In the genomic region with DNA sequence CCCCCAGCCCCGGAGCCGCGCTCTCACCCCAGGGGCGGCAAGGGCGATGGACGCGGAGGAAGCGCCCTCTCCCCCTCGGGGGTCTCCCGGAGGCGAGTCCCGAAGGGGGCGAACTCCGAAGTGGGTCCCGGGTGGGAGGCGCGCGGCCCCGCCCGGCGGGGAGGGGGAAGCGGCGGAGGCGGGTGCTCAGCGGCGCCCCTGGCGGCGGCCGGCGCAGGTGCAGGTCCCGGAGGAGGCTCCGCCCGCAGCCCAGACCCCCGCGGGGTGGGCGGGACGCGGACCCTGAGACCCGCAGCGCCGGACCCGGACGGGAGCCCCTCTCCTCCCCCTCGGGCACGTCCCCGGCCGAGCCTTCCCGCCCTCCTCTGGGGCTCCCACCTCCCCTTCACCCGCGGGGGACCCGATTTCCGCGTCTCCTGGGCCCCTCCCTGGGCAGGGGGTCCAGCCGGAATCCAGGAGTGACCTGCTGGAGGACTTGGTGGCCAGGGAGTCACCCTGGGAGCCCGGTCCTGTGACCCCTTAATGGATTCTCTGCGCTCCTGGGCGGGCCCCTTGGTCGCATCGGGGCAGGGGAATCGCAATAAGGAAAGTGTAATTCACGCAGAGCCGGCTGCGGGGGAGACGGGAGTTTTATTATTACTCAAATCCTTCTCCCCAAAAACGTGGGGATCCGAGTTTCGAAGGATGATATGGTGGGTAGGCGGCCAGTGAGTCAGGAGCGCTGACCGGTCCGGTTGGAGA, we compare ENCODE assay signal across 9 cellular contexts. TPM values are rescaled to one million over a fixed set of nuclear protein-coding genes. Genes with fewer than 3 reads are reported as not detected.
A peak's percentile ranks its signal among the peaks of the same experiment; 100 is the strongest.
DNase-seq lines count a peak whose midpoint lies in the region; ATAC-seq, FAIRE-seq and TF ChIP-seq lines count a peak whose summit lies in the region.
"Not testable (repeated sequence)": the region's sequence is repeated elsewhere in the genome, so short reads cannot be mapped to it uniquely, and the experiment has no call there.
"Had no signal": no experiment of that assay in that cellular context is flagged by ENCODE, and none has a peak within 500 bp of the region (broad histone marks: within the 10 kb centered on the region; RNA-seq: fewer than 3 reads in every experiment).

No MANE protein-coding gene starts in this region.

- H3K27me3 Mint-ChIP-seq in CD8-positive, alpha-beta memory T cell; activated T-helper 17 cell treated with anti-CD3 and anti-CD28 coated beads, Interleukin-2, amount 50 U/mL, for 72 hours: not testable (repeated sequence)

- CTCF ChIA-PET in CD8-positive, alpha-beta memory T cell (lab: Charles Lee) = interaction anchor here (0.8 to 1.7 kb wide), 3 partner anchors 30 to 60 kb away, joined by 3 to 6 read pairs (median 3); no protein-coding TSS in a partner anchor

- H3K79me2 ChIP-seq in keratinocyte (ENCODE audit: control insufficient read depth, insufficient read depth, low read length) = peaks cover 14% of the 10 kb centered on the region

- ATAC-seq in HG02588 (IDR thresholded peaks at IDR 0.05; ENCODE audit: unreplicated experiment) (peak; percentile 35), omental fat pad (ENCODE audit: low FRiP score) (peak; percentile 50), thoracic aorta (ENCODE audit: insufficient number of reproducible peaks, low FRiP score, low read depth) (peak; percentile 30)
- peak; percentile 28 for ATAC-seq in activated T-helper 17 cell treated with anti-CD3 and anti-CD28 coated beads, Interleukin-2, amount 50 U/mL, for 72 hours (replicated peaks)

- H3K36me3 Mint-ChIP-seq in CD8-positive, alpha-beta memory T cell = peaks cover 2 to 27% (median 5%) of the 10 kb centered on the region in 3 donors
- peaks cover 52% of the 10 kb centered on the region for H3K36me3 Mint-ChIP-seq in activated T-helper 17 cell treated with anti-CD3 and anti-CD28 coated beads, Interleukin-2, amount 50 U/mL, for 72 hours (ENCODE audit: low read depth)

- not testable (repeated sequence) for FAIRE-seq in keratinocyte (lab: Jason Lieb, UNC)

- peak overlapping the region; percentile 26 for H3K27ac ChIP-seq in CD8-positive, alpha-beta memory T cell (ENCODE audit: low read depth, low read length)
- H3K27ac ChIP-seq in effector memory CD4-positive, alpha-beta T cell (ENCODE audit: insufficient read depth, low read length, poor library complexity, severe bottlenecking) = peak overlapping the region; percentile 77
- not testable (repeated sequence) for H3K27ac ChIP-seq in keratinocyte (ENCODE audit: control insufficient read depth, insufficient read depth, low read length)
- peak overlapping the region in 1 of 2 donors; percentile 18 for H3K27ac ChIP-seq in thoracic aorta

- H3K9me1 ChIP-seq in keratinocyte (ENCODE audit: control insufficient read depth, extremely low read depth, insufficient read depth, low read length) = not testable (repeated sequence)

- H3K4me3 Mint-ChIP-seq in CD8-positive, alpha-beta memory T cell = peak overlapping the region; percentile 94 to 98 (median 96)
- H3K4me3 Mint-ChIP-seq in activated T-helper 17 cell treated with anti-CD3 and anti-CD28 coated beads, Interleukin-2, amount 50 U/mL, for 72 hours = peak overlapping the region; percentile 91

- peaks cover 48% of the 10 kb centered on the region for H3K4me1 ChIP-seq in CD8-positive, alpha-beta memory T cell (ENCODE audit: insufficient read depth, low read length)
- H3K4me1 ChIP-seq in NT2/D1 (ENCODE audit: insufficient read depth, insufficient read length) (peaks cover 29% of the 10 kb centered on the region), keratinocyte (ENCODE audit: control insufficient read depth, extremely low read depth, insufficient read depth, low read length) (peaks cover 43% of the 10 kb centered on the region), thoracic aorta (ENCODE audit: control insufficient read depth in 1 of 2, low read depth in 2 of 2) (peaks cover 15 to 46% of the 10 kb centered on the region in 2 donors)
- H3K4me1 ChIP-seq in effector memory CD4-positive, alpha-beta T cell (ENCODE audit: control insufficient read depth, insufficient read depth, low read length, poor library complexity, severe bottlenecking) = peaks cover 39% of the 10 kb centered on the region

- DNase-seq in CD8-positive, alpha-beta memory T cell; NT2/D1 (ENCODE audit: low read depth, low spot score); effector memory CD4-positive, alpha-beta T cell; keratinocyte (ENCODE audit: low read depth, low spot score); omental fat pad (ENCODE audit: low spot score); thoracic aorta (ENCODE audit: low spot score): not testable (repeated sequence)

- not testable (repeated sequence) for H4K20me1 ChIP-seq in keratinocyte (ENCODE audit: control insufficient read depth, extremely low read depth, insufficient read depth, low read length)

- H3K4me3 ChIP-seq in CD8-positive, alpha-beta memory T cell (ENCODE audit: low read length) = peak overlapping the region; percentile 98
- H3K4me3 ChIP-seq in NT2/D1 (ENCODE audit: insufficient read length, low read depth) (peak overlapping the region; percentile 30), thoracic aorta (peak overlapping the region; percentile 66)
- H3K4me3 ChIP-seq in effector memory CD4-positive, alpha-beta T cell (ENCODE audit: insufficient read depth, low read depth, low read length, poor library complexity, severe bottlenecking) = peak overlapping the region; percentile 87
- H3K4me3 ChIP-seq in keratinocyte (ENCODE audit: control insufficient read depth in 2 of 3, extremely low read depth in 1 of 3, insufficient read depth in 2 of 3, low read depth in 1 of 3, low read length in 3 of 3) = not testable (repeated sequence)

- H3K9ac ChIP-seq in NT2/D1 (ENCODE audit: insufficient read length, low read depth) = peak overlapping the region; percentile 70
- H3K9ac ChIP-seq in keratinocyte (ENCODE audit: control insufficient read depth, extremely low read depth, insufficient read depth, low read length) = not testable (repeated sequence)

- H3K27ac Mint-ChIP-seq in CD8-positive, alpha-beta memory T cell = peak overlapping the region; percentile 94 to 100 (median 97)
- H3K27ac Mint-ChIP-seq in activated T-helper 17 cell treated with anti-CD3 and anti-CD28 coated beads, Interleukin-2, amount 50 U/mL, for 72 hours = peak overlapping the region; percentile 89

- H3K9me3 Mint-ChIP-seq in CD8-positive, alpha-beta memory T cell; activated T-helper 17 cell treated with anti-CD3 and anti-CD28 coated beads, Interleukin-2, amount 50 U/mL, for 72 hours: not testable (repeated sequence)

- not testable (repeated sequence) for H2AFZ ChIP-seq in keratinocyte (ENCODE audit: control insufficient read depth, low read length)

- H3K36me3 ChIP-seq in CD8-positive, alpha-beta memory T cell (ENCODE audit: insufficient read depth, low read length); NT2/D1 (ENCODE audit: insufficient read depth, insufficient read length, low read length); effector memory CD4-positive, alpha-beta T cell (ENCODE audit: control insufficient read depth, insufficient read depth, low read length); keratinocyte (ENCODE audit: control insufficient read depth in 2 of 2, extremely low read depth in 1 of 2, insufficient read depth in 2 of 2, low read length in 2 of 2); thoracic aorta: not testable (repeated sequence)

- dilution Hi-C loops in keratinocyte (cut with MboI; ENCODE audit: extremely low pct_ligation_motif_present, low sequenced_read_pairs) = not testable (repeated sequence)

- not testable (repeated sequence) for H3K27me3 ChIP-seq in CD8-positive, alpha-beta memory T cell (ENCODE audit: insufficient read depth, low read length, poor library complexity, severe bottlenecking); NT2/D1 (ENCODE audit: insufficient read depth, insufficient read length); effector memory CD4-positive, alpha-beta T cell (replicated peaks; ENCODE audit: control insufficient read depth, insufficient read depth, low read length, poor library complexity, severe bottlenecking); thoracic aorta (replicated peaks; ENCODE audit: insufficient read depth)
- peaks cover 15% of the 10 kb centered on the region for H3K27me3 ChIP-seq in keratinocyte (ENCODE audit: control insufficient read depth, extremely low read depth, insufficient read depth, low read length)

- H3K4me2 ChIP-seq in keratinocyte (ENCODE audit: control insufficient read depth, extremely low read depth, insufficient read depth, low read depth, low read length) = peak overlapping the region; percentile 32

- peaks cover 52 to 63% (median 53%) of the 10 kb centered on the region in 3 donors for H3K4me1 Mint-ChIP-seq in CD8-positive, alpha-beta memory T cell
- H3K4me1 Mint-ChIP-seq in activated T-helper 17 cell treated with anti-CD3 and anti-CD28 coated beads, Interleukin-2, amount 50 U/mL, for 72 hours = peaks cover 24% of the 10 kb centered on the region

- H3K9me3 ChIP-seq in CD8-positive, alpha-beta memory T cell (ENCODE audit: low read length); NT2/D1 (ENCODE audit: insufficient read depth, low read length); effector memory CD4-positive, alpha-beta T cell (ENCODE audit: control insufficient read depth, low read length); keratinocyte (ENCODE audit: control insufficient read depth, low read depth, low read length); thoracic aorta: not testable (repeated sequence)

- TF ChIP-seq CTCF in keratinocyte (optimal IDR thresholded peaks at IDR 0.05 in 1 of 3, IDR thresholded peaks at IDR 0.05 in 1 of 3, conservative IDR thresholded peaks at IDR 0.05 in 1 of 3; ENCODE audit: extremely low read depth in 1 of 3, insufficient read depth in 2 of 3, low read length in 3 of 3); omental fat pad (IDR thresholded peaks at IDR 0.05); thoracic aorta (IDR thresholded peaks at IDR 0.05): not testable (repeated sequence)

- POLR2A ChIA-PET in CD8-positive, alpha-beta memory T cell (lab: Charles Lee) = interaction anchor here (1.5 to 1.8 kb wide), 3 partner anchors 23 to 96 kb away, joined by 3 to 7 read pairs (median 6); a partner anchor contains a TSS

RNA-seq across cellular contexts. Expression of a gene that starts 2.7 kb away (rescaled TPM):
- total RNA-seq in CD8-positive, alpha-beta memory T cell = 10 to 100 TPM; 70.7 to 75.9 TPM
- polyA plus RNA-seq in CD8-positive, alpha-beta memory T cell = 2,153 TPM
- 10 to 100 TPM; 95.7 to 97.1 TPM for total RNA-seq in activated T-helper 17 cell treated with anti-CD3 and anti-CD28 coated beads, Interleukin-2, amount 50 U/mL, for 72 hours
- 333 to 549 TPM (median 333 TPM) in 3 replicates for polyA plus RNA-seq in keratinocyte
- 6.0 TPM for polyA plus RNA-seq in keratinocyte (2011; ENCODE audit: low read depth)
- polyA plus RNA-seq in keratinocyte (2011; cell fraction: cytosol; rRNA removed) = 283 and 377 TPM in 2 replicates
- 235 and 342 TPM in 2 replicates for polyA plus RNA-seq in keratinocyte (2011; cell fraction: nucleus; rRNA removed)
- polyA plus RNA-seq in keratinocyte (2012; ENCODE audit: low replicate concordance) = 25.1 and 252 TPM in 2 replicates
- polyA minus RNA-seq in keratinocyte = 312 to 864 TPM (median 567 TPM) in 3 replicates
- polyA minus RNA-seq in keratinocyte (2011; cell fraction: cytosol; rRNA and poly(A)+ RNA removed) = 260 TPM
- polyA minus RNA-seq in keratinocyte (2011; cell fraction: nucleus; rRNA and poly(A)+ RNA removed) = 81.1 and 91.2 TPM in 2 replicates
- total RNA-seq in omental fat pad = 100 to 1,000 TPM; 224 to 389 (median 247) TPM
- total RNA-seq in thoracic aorta = 100 to 1,000 TPM; 182 to 220 TPM

RNA-seq across cellular contexts. Expression of a gene that starts 3.6 kb away (rescaled TPM):
- total RNA-seq in CD8-positive, alpha-beta memory T cell = 100 to 1,000 TPM; 132 to 142 TPM
- polyA plus RNA-seq in CD8-positive, alpha-beta memory T cell = 3,074 TPM
- total RNA-seq in activated T-helper 17 cell treated with anti-CD3 and anti-CD28 coated beads, Interleukin-2, amount 50 U/mL, for 72 hours = 100 to 1,000 TPM; 187 to 261 TPM
- polyA plus RNA-seq in keratinocyte = 26.9 to 83.0 TPM (median 72.3 TPM) in 3 replicates
- polyA plus RNA-seq in keratinocyte (2011; ENCODE audit: low read depth) = 6.3 TPM
- polyA plus RNA-seq in keratinocyte (2011; cell fraction: cytosol; rRNA removed) = 64.8 and 210 TPM in 2 replicates
- 42.2 and 109 TPM in 2 replicates for polyA plus RNA-seq in keratinocyte (2011; cell fraction: nucleus; rRNA removed)
- polyA plus RNA-seq in keratinocyte (2012; ENCODE audit: low replicate concordance) = 53.9 and 150 TPM in 2 replicates
- 20.9 to 46.0 TPM (median 41.8 TPM) in 3 replicates for polyA minus RNA-seq in keratinocyte
- polyA minus RNA-seq in keratinocyte (2011; cell fraction: cytosol; rRNA and poly(A)+ RNA removed) = 88.1 TPM
- polyA minus RNA-seq in keratinocyte (2011; cell fraction: nucleus; rRNA and poly(A)+ RNA removed) = 4.3 and 4.6 TPM in 2 replicates
- total RNA-seq in omental fat pad (100 to 1,000 TPM; 266 to 442 (median 382) TPM), thoracic aorta (100 to 1,000 TPM; 275 to 477 TPM)

RNA-seq across cellular contexts. Expression of a gene that starts 9.5 kb away (rescaled TPM):
- total RNA-seq in CD8-positive, alpha-beta memory T cell = 10 to 100 TPM; 20.6 to 21.0 TPM
- 12.0 TPM for polyA plus RNA-seq in CD8-positive, alpha-beta memory T cell
- total RNA-seq in activated T-helper 17 cell treated with anti-CD3 and anti-CD28 coated beads, Interleukin-2, amount 50 U/mL, for 72 hours = 10 to 100 TPM in 1 of 2 donors, 1 to 10 TPM in 1; 2.7 to 26.0 TPM
- 295 to 696 TPM (median 435 TPM) in 3 replicates for polyA plus RNA-seq in keratinocyte
- 37.7 TPM for polyA plus RNA-seq in keratinocyte (2011; ENCODE audit: low read depth)
- polyA plus RNA-seq in keratinocyte (2011; cell fraction: cytosol; rRNA removed) = 709 and 1,249 TPM in 2 replicates
- 298 and 424 TPM in 2 replicates for polyA plus RNA-seq in keratinocyte (2011; cell fraction: nucleus; rRNA removed)
- 467 and 1,605 TPM in 2 replicates for polyA plus RNA-seq in keratinocyte (2012; ENCODE audit: low replicate concordance)
- 528 to 1,935 TPM (median 993 TPM) in 3 replicates for polyA minus RNA-seq in keratinocyte
- 925 TPM for polyA minus RNA-seq in keratinocyte (2011; cell fraction: cytosol; rRNA and poly(A)+ RNA removed)
- polyA minus RNA-seq in keratinocyte (2011; cell fraction: nucleus; rRNA and poly(A)+ RNA removed) = 156 and 170 TPM in 2 replicates
- total RNA-seq in omental fat pad (100 to 1,000 TPM; 340 to 466 (median 398) TPM), thoracic aorta (100 to 1,000 TPM; 275 to 514 TPM)

RNA-seq across cellular contexts. Expression of a gene that starts 11.9 kb away (rescaled TPM):
- total RNA-seq in CD8-positive, alpha-beta memory T cell = not detected
- polyA plus RNA-seq in CD8-positive, alpha-beta memory T cell = not detected
- total RNA-seq in activated T-helper 17 cell treated with anti-CD3 and anti-CD28 coated beads, Interleukin-2, amount 50 U/mL, for 72 hours = not detected
- not detected in 3 replicates for polyA plus RNA-seq in keratinocyte
- polyA plus RNA-seq in keratinocyte (2011; ENCODE audit: low read depth) = not detected
- not detected in 2 replicates for polyA plus RNA-seq in keratinocyte (2011; cell fraction: cytosol; rRNA removed)
- not detected in 2 replicates for polyA plus RNA-seq in keratinocyte (2011; cell fraction: nucleus; rRNA removed)
- not detected in 2 replicates for polyA plus RNA-seq in keratinocyte (2012; ENCODE audit: low replicate concordance)
- polyA minus RNA-seq in keratinocyte = not detected in 3 replicates
- not detected for polyA minus RNA-seq in keratinocyte (2011; cell fraction: cytosol; rRNA and poly(A)+ RNA removed)
- polyA minus RNA-seq in keratinocyte (2011; cell fraction: nucleus; rRNA and poly(A)+ RNA removed) = not detected in 2 replicates
- not detected for total RNA-seq in omental fat pad
- total RNA-seq in thoracic aorta = not detected
- total RNA-seq: glomerular endothelial cell had no signal

RNA-seq across cellular contexts. Expression of a gene that starts 22.3 kb away (rescaled TPM):
- total RNA-seq in CD8-positive, alpha-beta memory T cell = 10 to 100 TPM; 81.0 to 81.2 TPM
- 9.8 TPM for polyA plus RNA-seq in CD8-positive, alpha-beta memory T cell
- 100 to 1,000 TPM in 1 of 2 donors, 10 to 100 TPM in 1; 31.7 to 196 TPM for total RNA-seq in activated T-helper 17 cell treated with anti-CD3 and anti-CD28 coated beads, Interleukin-2, amount 50 U/mL, for 72 hours
- polyA plus RNA-seq in keratinocyte = 4.3 to 12.2 TPM (median 6.2 TPM) in 3 replicates
- polyA plus RNA-seq in keratinocyte (2011; ENCODE audit: low read depth) = 2.0 TPM
- 0.97 and 2.1 TPM in 2 replicates for polyA plus RNA-seq in keratinocyte (2011; cell fraction: cytosol; rRNA removed)
- 68.1 and 95.0 TPM in 2 replicates for polyA plus RNA-seq in keratinocyte (2011; cell fraction: nucleus; rRNA removed)
- polyA plus RNA-seq in keratinocyte (2012; ENCODE audit: low replicate concordance) = 3.6 and 6.4 TPM in 2 replicates
- polyA minus RNA-seq in keratinocyte = 2.3 to 3.0 TPM (median 2.4 TPM) in 3 replicates
- 2.7 TPM for polyA minus RNA-seq in keratinocyte (2011; cell fraction: cytosol; rRNA and poly(A)+ RNA removed)
- polyA minus RNA-seq in keratinocyte (2011; cell fraction: nucleus; rRNA and poly(A)+ RNA removed) = 6.5 and 6.8 TPM in 2 replicates
- total RNA-seq in omental fat pad (10 to 100 TPM; 10.9 to 53.6 (median 19.8) TPM), thoracic aorta (10 to 100 TPM; 54.2 to 68.8 TPM)

Comparison
In these comparisons a context has a peak if more than half of its experiments do, and no peak if none do; other contexts are left out.
1. RNA of a gene that starts 9.5 kb away (total RNA-seq): 275 to 514 TPM in thoracic aorta and 340 to 466 TPM in omental fat pad; 2.7 to 26.0 TPM in activated T-helper 17 cell treated with anti-CD3 and anti-CD28 coated beads, Interleukin-2, amount 50 U/mL, for 72 hours and 20.6 to 21.0 TPM in CD8-positive, alpha-beta memory T cell; every median in the first group is over 10 times any median in the second.
2. Peak in every context shown above with its lines, with median percentiles within 50 percentile points of each other: ATAC-seq.